In the genomic region with DNA sequence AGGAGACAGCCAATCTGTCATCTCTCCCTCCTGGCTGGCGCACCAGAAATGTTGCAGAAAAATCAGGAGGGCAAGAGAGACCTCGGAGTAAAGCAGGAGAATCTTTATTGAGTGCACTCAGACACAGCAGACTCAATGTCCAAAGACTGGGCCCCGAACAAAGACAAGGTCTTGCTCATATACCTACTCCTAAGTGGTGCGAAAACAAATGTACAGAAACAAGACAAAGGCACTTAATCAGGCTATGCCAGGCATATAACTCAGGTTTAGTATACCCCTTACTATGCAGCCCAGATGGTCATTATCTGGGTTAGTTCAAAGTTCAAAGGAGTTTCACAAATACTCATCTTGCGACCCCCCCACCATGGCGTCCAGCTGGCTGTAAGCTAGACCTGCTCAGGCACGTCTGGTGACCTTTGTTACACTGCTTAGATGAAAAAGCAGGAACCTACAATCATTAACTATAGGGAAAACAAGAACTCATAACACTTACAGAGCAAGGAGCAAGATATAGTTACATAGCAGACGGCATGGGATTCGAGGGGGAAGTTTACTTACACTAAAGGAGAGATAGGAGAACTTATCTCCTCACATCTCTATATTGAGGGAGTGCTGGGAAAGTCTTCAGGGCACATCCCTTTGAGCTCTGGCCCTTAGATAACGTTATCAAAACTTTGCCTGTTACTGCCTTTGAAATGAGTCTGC, we compare ENCODE assay signal across 10 cellular contexts. TPM values are rescaled to one million over a fixed set of nuclear protein-coding genes. Genes with fewer than 3 reads are reported as not detected.
DNase-seq lines count a peak whose midpoint lies in the region; ATAC-seq and TF ChIP-seq lines count a peak whose summit lies in the region.
"Had no signal": no experiment of that assay in that cellular context is flagged by ENCODE, and none has a peak within 500 bp of the region (broad histone marks: within the 10 kb centered on the region; RNA-seq: fewer than 3 reads in every experiment).

No MANE protein-coding gene starts in this region.

- peak; percentile 47 for DNase-seq in activated CD4-positive, alpha-beta T cell treated with anti-CD3 and anti-CD28 coated beads, Interleukin-2, amount 10 ng/mL, durations not matched to agents 24 days and 14 days
- no peak for DNase-seq in activated CD4-positive, alpha-beta T cell treated with anti-CD3 and anti-CD28 coated beads for 4 hours
- DNase-seq in glomerular visceral epithelial cell (ENCODE audit: extremely low spot score): peak; percentile 25
- DNase-seq in upper lobe of right lung: no peak
- no peak for DNase-seq in NCI-H1930 (lab: John Stamatoyannopoulos, UW)
- no peak for DNase-seq in GM03348 (ENCODE audit: low spot score)

- peaks cover 9% of the 10 kb centered on the region for H3K9me3 Mint-ChIP-seq in activated CD4-positive, alpha-beta T cell treated with anti-CD3 and anti-CD28 coated beads, Interleukin-2, amount 10 ng/mL, durations not matched to agents 24 days and 14 days
- H3K9me3 Mint-ChIP-seq: T-helper 1 cell treated with Interleukin-12 subunit alpha and Interleukin-12 subunit beta and Interleukin-4 antibody, amounts not matched to agents 30 μg/mL and 1 μg/mL, for 36 hours had no signal

- H3K4me1 Mint-ChIP-seq in activated CD4-positive, alpha-beta T cell treated with anti-CD3 and anti-CD28 coated beads, Interleukin-2, amount 10 ng/mL, durations not matched to agents 24 days and 14 days: peaks cover 8% of the 10 kb centered on the region

- TF ChIP-seq CTCF in upper lobe of right lung (IDR thresholded peaks at IDR 0.05): no peak

- no peaks in the 10 kb centered on the region for H3K36me3 Mint-ChIP-seq in activated CD4-positive, alpha-beta T cell treated with anti-CD3 and anti-CD28 coated beads, Interleukin-2, amount 10 ng/mL, durations not matched to agents 24 days and 14 days (ENCODE audit: low read depth)

- no peaks in the 10 kb centered on the region for H3K4me1 ChIP-seq in upper lobe of right lung

- H3K4me3 Mint-ChIP-seq in activated CD4-positive, alpha-beta T cell treated with anti-CD3 and anti-CD28 coated beads, Interleukin-2, amount 10 ng/mL, durations not matched to agents 24 days and 14 days: no peak overlapping the region

- H3K27ac Mint-ChIP-seq in activated CD4-positive, alpha-beta T cell treated with anti-CD3 and anti-CD28 coated beads, Interleukin-2, amount 10 ng/mL, durations not matched to agents 24 days and 14 days: no peak overlapping the region

- no peaks in the 10 kb centered on the region for H3K9me3 ChIP-seq in upper lobe of right lung

- no peak overlapping the region for H3K4me3 ChIP-seq in upper lobe of right lung

- peak overlapping the region; percentile 49 for H3K27ac ChIP-seq in upper lobe of right lung

- ATAC-seq in HG03571 (IDR thresholded peaks at IDR 0.05; ENCODE audit: unreplicated experiment) (peak; percentile 35), upper lobe of right lung (peak; percentile 34), GM21737 (IDR thresholded peaks at IDR 0.05; ENCODE audit: unreplicated experiment) (no peak)

- H3K27me3 Mint-ChIP-seq in activated CD4-positive, alpha-beta T cell treated with anti-CD3 and anti-CD28 coated beads, Interleukin-2, amount 10 ng/mL, durations not matched to agents 24 days and 14 days: no peaks in the 10 kb centered on the region

- H3K27me3 ChIP-seq in upper lobe of right lung: no peaks in the 10 kb centered on the region

- intact Hi-C loops in activated CD4-positive, alpha-beta T cell treated with anti-CD3 and anti-CD28 coated beads, Interleukin-2, amount 10 ng/mL, durations not matched to agents 24 days and 14 days (cut with micrococcal nuclease): no loop called here
- intact Hi-C loops in upper lobe of right lung (cut with DNase I): no loop called here

- no peaks in the 10 kb centered on the region for H3K36me3 ChIP-seq in upper lobe of right lung

RNA-seq across cellular contexts. Expression of a gene that starts 27.5 kb away (rescaled TPM):
- not detected in 2 replicates for total RNA-seq in activated CD4-positive, alpha-beta T cell treated with anti-CD3 and anti-CD28 coated beads, Interleukin-2, amount 10 ng/mL, durations not matched to agents 24 days and 14 days
- total RNA-seq in upper lobe of right lung: 1.4 TPM
- total RNA-seq: LHCN-M2 had no signal

Comparison
In these comparisons a context has a peak if more than half of its experiments do, and no peak if none do; other contexts are left out.
1. DNase-seq: peak in activated CD4-positive, alpha-beta T cell treated with anti-CD3 and anti-CD28 coated beads, Interleukin-2, amount 10 ng/mL, durations not matched to agents 24 days and 14 days (single experiment) and glomerular visceral epithelial cell (single experiment); none in activated CD4-positive, alpha-beta T cell treated with anti-CD3 and anti-CD28 coated beads for 4 hours (0 of 2), upper lobe of right lung (single experiment), NCI-H1930 (0 of 2) and GM03348 (single experiment).